Comparison of ENCODE assay signal across 8 cellular contexts in the genomic region with DNA sequence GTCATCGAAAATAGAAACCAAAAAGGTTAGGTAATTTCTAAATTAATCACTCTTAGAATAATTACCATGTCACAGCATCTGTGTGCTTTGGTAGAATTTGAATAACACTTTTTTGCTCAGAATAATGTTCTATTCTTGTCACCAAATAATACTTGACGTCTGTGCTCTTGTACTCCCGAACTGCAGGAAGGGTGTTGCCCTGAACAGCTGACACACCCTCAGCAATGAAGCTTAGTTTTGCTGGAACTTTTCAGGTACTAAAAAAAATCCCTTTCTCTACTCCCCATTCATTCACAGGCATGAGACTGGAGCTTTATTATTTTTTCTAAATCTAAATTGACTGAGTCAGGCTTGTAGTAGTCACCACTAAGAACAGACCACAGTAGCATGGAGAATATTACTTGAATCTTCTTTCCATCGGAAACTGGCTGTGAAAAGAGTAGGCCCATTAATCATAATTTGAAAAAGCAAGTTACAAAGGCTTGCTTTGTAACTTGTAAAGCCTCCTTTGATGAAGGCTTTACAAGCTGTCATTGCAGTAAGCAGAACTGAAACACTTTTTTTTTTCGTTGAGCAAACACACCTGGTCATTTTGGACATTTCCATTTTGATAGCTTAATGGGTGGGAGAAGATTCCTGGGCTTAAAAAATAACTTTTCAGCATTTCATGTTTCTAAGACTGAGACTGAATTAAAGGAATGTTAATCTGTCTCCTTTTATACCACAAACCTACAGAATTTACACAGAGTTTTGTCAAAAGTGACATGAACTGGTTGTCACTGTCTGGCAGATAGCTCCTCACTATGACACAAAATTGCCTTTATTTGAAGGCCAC.
A peak's percentile ranks its signal among the peaks of the same experiment; 100 is the strongest.
DNase-seq lines count a peak whose midpoint lies in the region; ATAC-seq lines count a peak whose summit lies in the region.

No MANE protein-coding gene starts in this region.

- H3K4me1 Mint-ChIP-seq in CD8-positive, alpha-beta memory T cell, result peaks cover 28 to 42% (median 33%) of the 10 kb centered on the region in 3 donors
- H3K4me1 Mint-ChIP-seq in activated CD4-positive, alpha-beta T cell treated with anti-CD3 and anti-CD28 coated beads, Interleukin-2, amount 10 ng/mL, durations not matched to agents 7 days and 5 days, result peaks cover 52% of the 10 kb centered on the region

- H3K9me3 Mint-ChIP-seq in CD8-positive, alpha-beta memory T cell, result no peaks in the 10 kb centered on the region
- H3K9me3 Mint-ChIP-seq in activated CD4-positive, alpha-beta T cell treated with anti-CD3 and anti-CD28 coated beads, Interleukin-2, amount 10 ng/mL, durations not matched to agents 7 days and 5 days, result peaks cover 3% of the 10 kb centered on the region

- H3K27ac Mint-ChIP-seq in CD8-positive, alpha-beta memory T cell, result peak overlapping the region in 7 of 8 donors; percentile 56 to 90 (median 74)
- peak overlapping the region; percentile 93 for H3K27ac Mint-ChIP-seq in activated CD4-positive, alpha-beta T cell treated with anti-CD3 and anti-CD28 coated beads, Interleukin-2, amount 10 ng/mL, durations not matched to agents 7 days and 5 days

- no peaks in the 10 kb centered on the region for H3K27me3 ChIP-seq in CD8-positive, alpha-beta memory T cell (ENCODE audit: insufficient read depth, low read length, poor library complexity, severe bottlenecking)
- no peaks in the 10 kb centered on the region for H3K27me3 ChIP-seq in MG63

- intact Hi-C loops in left ventricle myocardium superior (cut with micrococcal nuclease), result no loop called here

- CTCF ChIA-PET in CD8-positive, alpha-beta memory T cell (lab: Charles Lee), result interaction anchor here (1.7 to 2.5 kb wide), 2 partner anchors 9 to 12 kb away, joined by 5 to 7 read pairs; no protein-coding TSS in a partner anchor
- CTCF ChIA-PET in activated CD4-positive, alpha-beta T cell treated with anti-CD3 and anti-CD28 coated beads, Interleukin-2, amount 10 ng/mL, durations not matched to agents 7 days and 5 days (lab: Charles Lee), result interaction anchor here (1.1 to 3.0 kb wide), 8 partner anchors 9 to 626 kb away, joined by 3 to 20 read pairs (median 6); a partner anchor contains a TSS

- H3K9me3 ChIP-seq in CD8-positive, alpha-beta memory T cell (ENCODE audit: low read length), result no peaks in the 10 kb centered on the region
- H3K9me3 ChIP-seq in MG63, result no peaks in the 10 kb centered on the region

- H3K36me3 Mint-ChIP-seq in CD8-positive, alpha-beta memory T cell, result peaks cover 0 to 3% (median 0%) of the 10 kb centered on the region in 3 donors
- H3K36me3 Mint-ChIP-seq in activated CD4-positive, alpha-beta T cell treated with anti-CD3 and anti-CD28 coated beads, Interleukin-2, amount 10 ng/mL, durations not matched to agents 7 days and 5 days (ENCODE audit: low read depth), result peaks cover 16% of the 10 kb centered on the region

- H3K36me3 ChIP-seq in CD8-positive, alpha-beta memory T cell (ENCODE audit: insufficient read depth, low read length), result no peaks in the 10 kb centered on the region
- H3K36me3 ChIP-seq in MG63, result no peaks in the 10 kb centered on the region

- no peaks in the 10 kb centered on the region for H3K27me3 Mint-ChIP-seq in CD8-positive, alpha-beta memory T cell
- H3K27me3 Mint-ChIP-seq in activated CD4-positive, alpha-beta T cell treated with anti-CD3 and anti-CD28 coated beads, Interleukin-2, amount 10 ng/mL, durations not matched to agents 7 days and 5 days, result no peaks in the 10 kb centered on the region

- DNase-seq in CD8-positive, alpha-beta memory T cell, result peak in 2 of 5 donors; percentile 18 to 30
- peak; percentile 45 for DNase-seq in activated CD4-positive, alpha-beta T cell treated with anti-CD3 and anti-CD28 coated beads, Interleukin-2, amount 10 ng/mL, durations not matched to agents 7 days and 5 days
- no peak for DNase-seq in left ventricle myocardium superior
- DNase-seq in stimulated activated naive CD4-positive, alpha-beta T cell (lab: John Stamatoyannopoulos, UW), result peak in 4 of 6 experiments; percentile 9 to 77 (median 70)
- DNase-seq in MG63, result no peak
- no peak for DNase-seq in NK-92 treated with Interleukin-12 subunit alpha and Interleukin-12 subunit beta, amount 100 ng/mL, for 24 hours (lab: John Stamatoyannopoulos, UW)

- H3K4me3 ChIP-seq in CD8-positive, alpha-beta memory T cell (ENCODE audit: low read length), result peak overlapping the region; percentile 48
- H3K4me3 ChIP-seq in MG63, result no peak overlapping the region

- H3K4me3 Mint-ChIP-seq in CD8-positive, alpha-beta memory T cell, result peak overlapping the region in 6 of 7 donors; percentile 31 to 90 (median 68)
- peak overlapping the region; percentile 52 for H3K4me3 Mint-ChIP-seq in activated CD4-positive, alpha-beta T cell treated with anti-CD3 and anti-CD28 coated beads, Interleukin-2, amount 10 ng/mL, durations not matched to agents 7 days and 5 days

- H3K27ac ChIP-seq in CD8-positive, alpha-beta memory T cell (ENCODE audit: low read depth, low read length), result peak overlapping the region; percentile 39

- POLR2A ChIA-PET in CD8-positive, alpha-beta memory T cell (lab: Charles Lee), result no interaction called here
- POLR2A ChIA-PET in activated CD4-positive, alpha-beta T cell treated with anti-CD3 and anti-CD28 coated beads, Interleukin-2, amount 10 ng/mL, durations not matched to agents 7 days and 5 days (lab: Charles Lee), result interaction anchor here (1.1 kb wide), 1 partner anchor 9 kb away, joined by 6 read pairs; no protein-coding TSS in a partner anchor

- ATAC-seq in GM19397 (IDR thresholded peaks at IDR 0.05; ENCODE audit: unreplicated experiment) (peak; percentile 63), HG03354 (IDR thresholded peaks at IDR 0.05; ENCODE audit: poor library complexity, severe bottlenecking, unreplicated experiment) (peak; percentile 65), left ventricle myocardium superior (peak; percentile 81)

- H3K4me1 ChIP-seq in CD8-positive, alpha-beta memory T cell (ENCODE audit: insufficient read depth, low read length), result peaks cover 35% of the 10 kb centered on the region

Comparison
In these comparisons a context has a peak if more than half of its experiments do, and no peak if none do; other contexts are left out.
1. DNase-seq: peak in activated CD4-positive, alpha-beta T cell treated with anti-CD3 and anti-CD28 coated beads, Interleukin-2, amount 10 ng/mL, durations not matched to agents 7 days and 5 days (single experiment) and stimulated activated naive CD4-positive, alpha-beta T cell (4 of 6); none in left ventricle myocardium superior (single experiment), MG63 (single experiment) and NK-92 treated with Interleukin-12 subunit alpha and Interleukin-12 subunit beta, amount 100 ng/mL, for 24 hours (single experiment).
2. Peak in every context shown above with its lines, with median percentiles within 50 percentile points of each other: ATAC-seq.